1 cellular context compared by ENCODE assay signal in genomic region chr20:38888059-38888831, GRCh38.
A peak's percentile ranks its signal among the peaks of the same experiment; 100 is the strongest.
TF ChIP-seq lines count a peak whose summit lies in the region.

No MANE protein-coding gene starts in this region.

TF ChIP-seq in HepG2, 621 proteins besides CTCF, POLR2A, EP300 and RAD21 (continued from another document):
- TF ChIP-seq THAP9 (CRISPR knock-in tag; IDR thresholded peaks at IDR 0.05; ENCODE audit: borderline replicate concordance) (peak; percentile 26; the same call in 1 of the 2 replicates), HOXA3 (CRISPR knock-in tag; IDR thresholded peaks at IDR 0.05) (no peak; the same call in 1 of the 2 replicates), TFDP2 (CRISPR knock-in tag; IDR thresholded peaks at IDR 0.05) (0 out of 2 replicates have a peak, but pooled peaks have one; percentile 17), STAT6 (CRISPR knock-in tag; IDR thresholded peaks at IDR 0.05; ENCODE audit: borderline replicate concordance) (no peak), RORA (CRISPR knock-in tag; IDR thresholded peaks at IDR 0.05) (no peak), ZNF687 (CRISPR knock-in tag; IDR thresholded peaks at IDR 0.05) (peak; percentile 76), ZBTB26 (CRISPR knock-in tag; IDR thresholded peaks at IDR 0.05; ENCODE audit: borderline replicate concordance) (no peak), MTA1 (CRISPR knock-in tag; IDR thresholded peaks at IDR 0.05; ENCODE audit: borderline replicate concordance) (peak; percentile 59; the same call in 1 of the 2 replicates), FOXO1 (CRISPR knock-in tag; IDR thresholded peaks at IDR 0.05) (no peak), NRL (CRISPR knock-in tag; IDR thresholded peaks at IDR 0.05; ENCODE audit: borderline replicate concordance) (peak; percentile 81), BRCA1 (CRISPR knock-in tag; IDR thresholded peaks at IDR 0.05) (no peak), ETV6 (CRISPR knock-in tag; conservative IDR thresholded peaks at IDR 0.05) (no peak), ZNF839 (CRISPR knock-in tag; IDR thresholded peaks at IDR 0.05; ENCODE audit: borderline replicate concordance) (peak; percentile 54; the same call in 1 of the 2 replicates), KMT2A (CRISPR knock-in tag; IDR thresholded peaks at IDR 0.05) (0 out of 2 replicates have a peak, but pooled peaks have one; percentile 42), HOXD1 (CRISPR knock-in tag; IDR thresholded peaks at IDR 0.05) (no peak), NR3C1 (CRISPR knock-in tag; IDR thresholded peaks at IDR 0.05) (no peak), CERS6 (CRISPR knock-in tag; IDR thresholded peaks at IDR 0.05) (no peak), IKZF4 (CRISPR knock-in tag; IDR thresholded peaks at IDR 0.05; ENCODE audit: borderline replicate concordance, low read depth, not compliant biosample characterization) (no peak), KDM5B (CRISPR knock-in tag; IDR thresholded peaks at IDR 0.05; ENCODE audit: borderline replicate concordance) (peak; percentile 75; the same call in 1 of the 2 replicates)
